ENCODE assay signal across 19 cellular contexts in genomic region chr1:208524376-208524775, GRCh38.
"Had no signal": no experiment of that assay in that cellular context is flagged by ENCODE, and none has a peak within 500 bp of the region (broad histone marks: within the 10 kb centered on the region; RNA-seq: fewer than 3 reads in every experiment).

No MANE protein-coding gene starts in this region.

- H3K4me1 ChIP-seq: lower lobe of right lung had no signal

- H3K36me3 Mint-ChIP-seq: brain had no signal

- H3K27me3 ChIP-seq: hepatocyte, right atrium auricular region, transverse colon had no signal

- H3K27me3 Mint-ChIP-seq: brain; central memory CD8-positive, alpha-beta T cell had no signal

- H3K4me3 Mint-ChIP-seq: activated CD4-positive, alpha-beta T cell treated with anti-CD3 and anti-CD28 coated beads, Interleukin-2, amount 10 ng/mL, durations not matched to agents 7 days and 5 days; activated CD8-positive, alpha-beta T cell treated with anti-CD3 and anti-CD28 coated beads, Interleukin-2, amount 10 ng/mL, durations not matched to agents 7 days and 5 days; activated naive CD4-positive, alpha-beta T cell treated with anti-CD3 and anti-CD28 coated beads for 36 hours; activated T-cell treated with anti-CD3 and anti-CD28 coated beads, Interleukin-2, amount 50 U/mL, for 24 hours; brain; central memory CD8-positive, alpha-beta T cell; neural crest cell; stimulated activated naive CD8-positive, alpha-beta T cell treated with anti-CD3 and anti-CD28 coated beads, Interleukin-15, Interleukin-2, amounts not matched to agents 100 ng/mL and 50 ng/mL, for 24 hours had no signal

- H3K79me2 ChIP-seq: hepatocyte had no signal

- H3K9me3 Mint-ChIP-seq: activated CD4-positive, alpha-beta T cell treated with anti-CD3 and anti-CD28 coated beads, Interleukin-2, amount 10 ng/mL, durations not matched to agents 7 days and 5 days; activated naive CD4-positive, alpha-beta T cell treated with anti-CD3 and anti-CD28 coated beads for 36 hours; activated T-cell treated with anti-CD3 and anti-CD28 coated beads, Interleukin-2, amount 50 U/mL, for 24 hours; activated T-helper 2 cell treated with anti-CD3 and anti-CD28 coated beads, Interferon-gamma antibody, Interleukin-2, Interleukin-4, amounts not matched to agents 10 μg/mL and 5 μg/mL and 100 μg/mL, durations not matched to agents 14 hours and 24 hours and 36 hours; central memory CD8-positive, alpha-beta T cell; neural crest cell; stimulated activated naive CD8-positive, alpha-beta T cell treated with anti-CD3 and anti-CD28 coated beads, Interleukin-15, Interleukin-2, amounts not matched to agents 100 ng/mL and 50 ng/mL, for 24 hours had no signal

- DNase-seq: activated CD4-positive, alpha-beta T cell treated with anti-CD3 and anti-CD28 coated beads, Interleukin-2, amount 10 ng/mL, durations not matched to agents 7 days and 5 days; activated CD8-positive, alpha-beta T cell treated with anti-CD3 and anti-CD28 coated beads, Interleukin-2, amount 10 ng/mL, durations not matched to agents 7 days and 5 days; activated naive CD4-positive, alpha-beta T cell treated with anti-CD3 and anti-CD28 coated beads for 36 hours; activated T-cell treated with anti-CD3 and anti-CD28 coated beads, Interleukin-2, amount 50 U/mL, for 24 hours; anterior cingulate cortex; left colon; lower lobe of right lung; midbrain; T-helper 1 cell; T-helper 9 cell; transverse colon had no signal

- H3K27ac Mint-ChIP-seq: activated CD4-positive, alpha-beta T cell treated with anti-CD3 and anti-CD28 coated beads, Interleukin-2, amount 10 ng/mL, durations not matched to agents 7 days and 5 days; activated CD8-positive, alpha-beta T cell treated with anti-CD3 and anti-CD28 coated beads, Interleukin-2, amount 10 ng/mL, durations not matched to agents 7 days and 5 days; activated naive CD4-positive, alpha-beta T cell treated with anti-CD3 and anti-CD28 coated beads for 36 hours; activated T-cell treated with anti-CD3 and anti-CD28 coated beads, Interleukin-2, amount 50 U/mL, for 24 hours; activated T-helper 2 cell treated with anti-CD3 and anti-CD28 coated beads, Interferon-gamma antibody, Interleukin-2, Interleukin-4, amounts not matched to agents 10 μg/mL and 5 μg/mL and 100 μg/mL, durations not matched to agents 14 hours and 24 hours and 36 hours; brain; stimulated activated naive CD8-positive, alpha-beta T cell treated with anti-CD3 and anti-CD28 coated beads, Interleukin-15, Interleukin-2, amounts not matched to agents 100 ng/mL and 50 ng/mL, for 24 hours had no signal

- H2AFZ ChIP-seq: hepatocyte had no signal

- H3K36me3 ChIP-seq: lower lobe of right lung, right atrium auricular region, transverse colon had no signal

- H3K4me1 Mint-ChIP-seq: activated CD4-positive, alpha-beta T cell treated with anti-CD3 and anti-CD28 coated beads, Interleukin-2, amount 10 ng/mL, durations not matched to agents 7 days and 5 days had no signal

- ATAC-seq: activated CD8-positive, alpha-beta T cell treated with anti-CD3 and anti-CD28 coated beads, Interleukin-2, amount 10 ng/mL, durations not matched to agents 7 days and 5 days; left colon; lower lobe of right lung had no signal

- H3K4me2 ChIP-seq: hepatocyte had no signal

- H3K4me3 ChIP-seq: coronary artery, hepatocyte, lower lobe of right lung, right atrium auricular region, transverse colon had no signal

- H3K27ac ChIP-seq: coronary artery, hepatocyte, lower lobe of right lung, right atrium auricular region, transverse colon had no signal
